9 cellular contexts compared by ENCODE assay signal in the genomic region with DNA sequence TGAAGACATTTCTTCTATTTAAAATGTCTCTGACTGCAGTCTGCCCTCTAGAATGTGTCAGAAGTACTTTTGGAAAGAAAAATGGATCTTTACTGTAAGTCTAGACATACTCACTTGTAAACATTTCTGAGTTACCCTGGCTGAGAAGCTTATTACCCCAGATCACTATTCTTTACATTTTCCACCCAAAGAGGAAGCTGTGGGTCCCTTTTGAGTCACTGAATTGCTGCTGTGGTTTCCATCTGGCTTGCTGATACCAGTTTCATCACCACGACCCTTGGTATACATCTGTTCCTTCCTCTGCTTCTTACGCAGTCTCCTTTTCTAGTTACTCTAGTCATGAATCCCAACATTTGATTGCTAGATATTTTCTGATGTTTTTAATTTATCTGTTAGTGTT. TPM values are rescaled to one million over a fixed set of nuclear protein-coding genes. Genes with fewer than 3 reads are reported as not detected.
DNase-seq lines count a peak whose midpoint lies in the region; ATAC-seq and TF ChIP-seq lines count a peak whose summit lies in the region.
"Had no signal": no experiment of that assay in that cellular context is flagged by ENCODE, and none has a peak within 500 bp of the region (broad histone marks: within the 10 kb centered on the region; RNA-seq: fewer than 3 reads in every experiment).

No MANE protein-coding gene starts in this region.

- no peaks in the 10 kb centered on the region for H3K27me3 ChIP-seq in testis

- no peak overlapping the region for H3K27ac ChIP-seq in testis

- H3K9me3 Mint-ChIP-seq in activated T-cell treated with anti-CD3 and anti-CD28 coated beads, Interleukin-2, amount 50 U/mL, for 72 hours: no peaks in the 10 kb centered on the region

- 87 to 88% methylated on average over 1 of the region's 2 CpGs for WGBS in testis, 2 donors

- no peaks in the 10 kb centered on the region for H3K36me3 ChIP-seq in testis (ENCODE audit: low read depth, missing control alignments)

- ATAC-seq in GM21390 (IDR thresholded peaks at IDR 0.05; ENCODE audit: unreplicated experiment) (peak; percentile 98), HG03565 (IDR thresholded peaks at IDR 0.05; ENCODE audit: unreplicated experiment) (peak; percentile 93)
- peak; percentile 98 for ATAC-seq in activated T-cell treated with anti-CD3 and anti-CD28 coated beads, Interleukin-2, amount 50 U/mL, for 72 hours (replicated peaks in 1 of 2)

- no peaks in the 10 kb centered on the region for H3K36me3 Mint-ChIP-seq in activated T-cell treated with anti-CD3 and anti-CD28 coated beads, Interleukin-2, amount 50 U/mL, for 72 hours (ENCODE audit: insufficient read depth in 2 of 2)

- peaks cover 39% of the 10 kb centered on the region for H3K27me3 Mint-ChIP-seq in activated T-cell treated with anti-CD3 and anti-CD28 coated beads, Interleukin-2, amount 50 U/mL, for 72 hours (ENCODE audit: low read depth)

- DNase-seq in GM12864 (ENCODE audit: low read depth) (peak; percentile 75), retina (no peak), NCI-H69 (lab: John Stamatoyannopoulos, UW) (no peak), testis (no peak)
- peak; percentile 65 for DNase-seq in activated T-cell treated with anti-CD3 and anti-CD28 coated beads, Interleukin-2, amount 50 U/mL, for 72 hours
- DNase-seq in stimulated activated CD4-positive, alpha-beta T cell treated with anti-CD3 and anti-CD28 coated beads, TNF-alpha, amount 100 ng/mL, for 24 hours (ENCODE audit: low read depth in 3 of 3): peak; percentile 13 to 39 (median 21)

- TF ChIP-seq POLR2A in testis (IDR thresholded peaks at IDR 0.05): no peak

- peaks cover 26% of the 10 kb centered on the region for H3K4me1 Mint-ChIP-seq in activated T-cell treated with anti-CD3 and anti-CD28 coated beads, Interleukin-2, amount 50 U/mL, for 72 hours (ENCODE audit: low read depth)

- peak overlapping the region; percentile 4 for H3K27ac Mint-ChIP-seq in activated T-cell treated with anti-CD3 and anti-CD28 coated beads, Interleukin-2, amount 50 U/mL, for 72 hours

- no peak overlapping the region for H3K4me3 ChIP-seq in GM12864 (ENCODE audit: low read depth, low read length)
- no peak overlapping the region for H3K4me3 ChIP-seq in testis
- H3K4me3 ChIP-seq: lung had no signal

- H3K4me3 Mint-ChIP-seq in activated T-cell treated with anti-CD3 and anti-CD28 coated beads, Interleukin-2, amount 50 U/mL, for 72 hours: peak overlapping the region; percentile 27 to 45

- no peak for TF ChIP-seq CTCF in GM12864 (IDR thresholded peaks at IDR 0.05; ENCODE audit: low read depth, low read length, missing control alignments)
- no peak for TF ChIP-seq CTCF in testis (IDR thresholded peaks at IDR 0.05)

- no peaks in the 10 kb centered on the region for H3K4me1 ChIP-seq in testis

- H3K9me3 ChIP-seq in testis: no peaks in the 10 kb centered on the region

- intact Hi-C loops in testis (cut with DNase I; ENCODE audit: low total_unique reads): no loop called here

RNA-seq across cellular contexts. Expression of a gene that starts 20.2 kb away (rescaled TPM):
- not detected for total RNA-seq in activated T-cell treated with anti-CD3 and anti-CD28 coated beads, Interleukin-2, amount 50 U/mL, for 72 hours
- total RNA-seq in testis: under 1 TPM; 0.31 TPM
- polyA plus RNA-seq in testis (ENCODE audit: insufficient read depth, low read depth, low replicate concordance): not detected

RNA-seq across cellular contexts. Expression of a gene that starts 37.3 kb away (rescaled TPM):
- total RNA-seq in activated T-cell treated with anti-CD3 and anti-CD28 coated beads, Interleukin-2, amount 50 U/mL, for 72 hours: not detected
- total RNA-seq in testis: not detected
- not detected for polyA plus RNA-seq in testis (ENCODE audit: insufficient read depth, low read depth, low replicate concordance)

RNA-seq across cellular contexts. Expression of a gene that starts 47.6 kb away (rescaled TPM):
- not detected for total RNA-seq in activated T-cell treated with anti-CD3 and anti-CD28 coated beads, Interleukin-2, amount 50 U/mL, for 72 hours
- 1 to 10 TPM; 2.0 to 3.2 TPM for total RNA-seq in testis
- 0.98 TPM for polyA plus RNA-seq in testis (ENCODE audit: insufficient read depth, low read depth, low replicate concordance)

Comparison
In these comparisons a context has a peak if more than half of its experiments do, and no peak if none do; other contexts are left out.
1. DNase-seq: peak in GM12864 (single experiment), activated T-cell treated with anti-CD3 and anti-CD28 coated beads, Interleukin-2, amount 50 U/mL, for 72 hours (2 of 2) and stimulated activated CD4-positive, alpha-beta T cell treated with anti-CD3 and anti-CD28 coated beads, TNF-alpha, amount 100 ng/mL, for 24 hours (3 of 3); none in retina (single experiment), NCI-H69 (single experiment) and testis (single experiment).
2. Peak in every context shown above with its lines, with median percentiles within 50 percentile points of each other: ATAC-seq.